In genomic region chr17:7512824-7513540, GRCh38 we compare ENCODE assay signal across 1 cellular context.
A peak's percentile ranks its signal among the peaks of the same experiment; 100 is the strongest.
TF ChIP-seq lines count a peak whose summit lies in the region.

No MANE protein-coding gene starts in this region.

TF ChIP-seq in GM12878, 131 proteins besides CTCF, POLR2A, EP300 and RAD21:
- TF ChIP-seq TAF1 (IDR thresholded peaks at IDR 0.05; ENCODE audit: borderline replicate concordance, low read depth, low read length) (no peak), POLR2AphosphoS5 (IDR thresholded peaks at IDR 0.05; ENCODE audit: low read length) (0 out of 2 replicates have a peak, but pooled peaks have one; percentile 22), CUX1 (IDR thresholded peaks at IDR 0.05; ENCODE audit: insufficient replicate concordance, low read depth, low read length) (no peak), NR2F1 (conservative IDR thresholded peaks at IDR 0.05) (no peak), SRF (IDR thresholded peaks at IDR 0.05; ENCODE audit: low read depth in 2 of 2, low read length in 2 of 2) (no peak)
